In genomic region chr3:155872904-155873646, GRCh38 we compare ENCODE assay signal across 10 cellular contexts. TPM values are rescaled to one million over a fixed set of nuclear protein-coding genes. Genes with fewer than 3 reads are reported as not detected.
DNase-seq lines count a peak whose midpoint lies in the region; FAIRE-seq and TF ChIP-seq lines count a peak whose summit lies in the region.
"Had no signal": no experiment of that assay in that cellular context is flagged by ENCODE, and none has a peak within 500 bp of the region (broad histone marks: within the 10 kb centered on the region; RNA-seq: fewer than 3 reads in every experiment).

No MANE protein-coding gene starts in this region.

- H4K20me1 ChIP-seq in OCI-LY1 (ENCODE audit: insufficient read depth, low read length) (no peaks in the 10 kb centered on the region; the same call in 1 of the 2 replicates), endothelial cell of umbilical vein (replicated peaks; ENCODE audit: control insufficient read depth, extremely low read depth, insufficient read depth, low read length) (peaks cover 5% of the 10 kb centered on the region)

- H3K27me3 Mint-ChIP-seq in activated naive CD4-positive, alpha-beta T cell treated with anti-CD3 and anti-CD28 coated beads, Interleukin-2, amount 50 U/mL, for 24 hours: no peaks in the 10 kb centered on the region
- H3K27me3 Mint-ChIP-seq: B cell had no signal

- no peaks in the 10 kb centered on the region for H3K9me2 ChIP-seq in OCI-LY1 (ENCODE audit: low read depth, low read length)

- 65 to 68% methylated on average over 8 of the region's 8 CpGs for WGBS in testis, 2 donors

- peak overlapping the region; percentile 96 for H3K4me3 ChIP-seq in OCI-LY1 (ENCODE audit: low read depth, low read length, poor library complexity, severe bottlenecking)
- no peak overlapping the region for H3K4me3 ChIP-seq in endothelial cell of umbilical vein (replicated peaks in 1 of 3; ENCODE audit: insufficient read depth in 1 of 3, low read depth in 1 of 3, low read length in 3 of 3)
- H3K4me3 ChIP-seq in testis: no peak overlapping the region

- dilution Hi-C loops in endothelial cell of umbilical vein (cut with MboI; ENCODE audit: extremely low pct_ligation_motif_present, low sequenced_read_pairs): no loop called here

- H3K4me3 Mint-ChIP-seq in activated naive CD4-positive, alpha-beta T cell treated with anti-CD3 and anti-CD28 coated beads, Interleukin-2, amount 50 U/mL, for 24 hours: peak overlapping the region; percentile 96

- intact Hi-C loops in endothelial cell of umbilical vein (cut with micrococcal nuclease): loop anchor here (10.0 kb wide), 1 partner anchor 1292 kb away; the partner anchor contains the start of gene CCNL1
- intact Hi-C loops in testis (cut with DNase I; ENCODE audit: low total_unique reads): no loop called here

- H3K9me1 ChIP-seq in endothelial cell of umbilical vein (replicated peaks; ENCODE audit: control insufficient read depth, extremely low read depth, insufficient read depth, low read length): no peaks in the 10 kb centered on the region

- no peaks in the 10 kb centered on the region for H3F3A ChIP-seq in OCI-LY1 (ENCODE audit: insufficient read depth, low read length)

- H3K9ac ChIP-seq in OCI-LY1 (ENCODE audit: low read length): peak overlapping the region; percentile 99
- H3K9ac ChIP-seq in endothelial cell of umbilical vein (replicated peaks; ENCODE audit: extremely low read depth, insufficient read depth, low read length): no peak overlapping the region

- no peaks in the 10 kb centered on the region for H3K36me3 Mint-ChIP-seq in activated naive CD4-positive, alpha-beta T cell treated with anti-CD3 and anti-CD28 coated beads, Interleukin-2, amount 50 U/mL, for 24 hours

- H3K4me2 ChIP-seq in OCI-LY1 (ENCODE audit: low read length) (peak overlapping the region; percentile 97), endothelial cell of umbilical vein (ENCODE audit: insufficient read depth, low read length) (peak overlapping the region; percentile 97)

- H3K27me3 ChIP-seq in OCI-LY1 (ENCODE audit: insufficient read depth, low read length) (no peaks in the 10 kb centered on the region), endothelial cell of umbilical vein (ENCODE audit: control insufficient read depth in 2 of 2, insufficient read depth in 2 of 2, low read length in 2 of 2) (no peaks in the 10 kb centered on the region), testis (no peaks in the 10 kb centered on the region)

- no peak for FAIRE-seq in endothelial cell of umbilical vein (lab: Jason Lieb, UNC)

- POLR2A ChIA-PET in endothelial cell of umbilical vein (lab: Charles Lee): interaction anchor here (0.8 to 1.3 kb wide), 2 partner anchors 20 to 67 kb away, joined by 3 read pairs; partner anchors contain the start of gene C3orf33

- TF ChIP-seq POLR2A in endothelial cell of umbilical vein (IDR thresholded peaks at IDR 0.05; ENCODE audit: low read depth, low read length) (no peak), testis (IDR thresholded peaks at IDR 0.05) (no peak)

- no peak overlapping the region for H3K27ac Mint-ChIP-seq in activated naive CD4-positive, alpha-beta T cell treated with anti-CD3 and anti-CD28 coated beads, Interleukin-2, amount 50 U/mL, for 24 hours
- H3K27ac Mint-ChIP-seq: B cell had no signal

- no peaks in the 10 kb centered on the region for H3K9me3 Mint-ChIP-seq in activated naive CD4-positive, alpha-beta T cell treated with anti-CD3 and anti-CD28 coated beads, Interleukin-2, amount 50 U/mL, for 24 hours

- TF ChIP-seq CTCF in OCI-LY1 (IDR thresholded peaks at IDR 0.05; ENCODE audit: low read length): no peak
- no peak for TF ChIP-seq CTCF in endothelial cell of umbilical vein (IDR thresholded peaks at IDR 0.05; ENCODE audit: extremely low read depth in 1 of 2, insufficient read depth in 1 of 2, low read depth in 1 of 2, low read length in 2 of 2)
- TF ChIP-seq CTCF in testis (IDR thresholded peaks at IDR 0.05): no peak

- CTCF ChIA-PET in endothelial cell of umbilical vein (lab: Charles Lee): interaction anchor here (1.3 to 4.7 kb wide), 3 partner anchors 13 to 67 kb away, joined by 4 to 40 read pairs (median 5); partner anchors contain the start of gene C3orf33

- H3K9me3 ChIP-seq in OCI-LY1 (ENCODE audit: low read length) (no peaks in the 10 kb centered on the region), endothelial cell of umbilical vein (replicated peaks; ENCODE audit: control insufficient read depth, insufficient read depth, low read length) (no peaks in the 10 kb centered on the region), testis (no peaks in the 10 kb centered on the region)

- H3K27ac ChIP-seq in OCI-LY1 (ENCODE audit: low read depth, low read length, poor library complexity, severe bottlenecking): no peak overlapping the region
- H3K27ac ChIP-seq in endothelial cell of umbilical vein (ENCODE audit: insufficient read depth, low read depth, low read length): no peak overlapping the region
- H3K27ac ChIP-seq in testis: peak overlapping the region; percentile 29 to 99

- H3K36me3 ChIP-seq in OCI-LY1 (ENCODE audit: insufficient read depth, low read length) (peaks cover 7% of the 10 kb centered on the region; the same call in 1 of the 2 replicates), endothelial cell of umbilical vein (ENCODE audit: control insufficient read depth in 2 of 2, extremely low read depth in 1 of 2, insufficient read depth in 2 of 2, low read length in 2 of 2) (no peaks in the 10 kb centered on the region), testis (ENCODE audit: low read depth, missing control alignments) (no peaks in the 10 kb centered on the region)

- DNase-seq in activated naive CD4-positive, alpha-beta T cell treated with anti-CD3 and anti-CD28 coated beads, Interleukin-2, amount 50 U/mL, for 16 hours: no peak
- no peak for DNase-seq in endothelial cell of umbilical vein (ENCODE audit: low read depth, low spot score)
- DNase-seq in testis: no peak
- DNase-seq in islet precursor cell: no peak
- no peak for DNase-seq in NCI-H526 (lab: John Stamatoyannopoulos, UW)
- no peak for DNase-seq in cerebellum (ENCODE audit: low spot score)
- DNase-seq: stimulated activated CD4-positive, alpha-beta T cell treated with anti-CD3 and anti-CD28 coated beads, Interleukin-15, amount 100 ng/mL, for 24 hours had no signal

- H3K79me2 ChIP-seq in OCI-LY1 (ENCODE audit: insufficient read depth, low read length) (peaks cover 74% of the 10 kb centered on the region), endothelial cell of umbilical vein (ENCODE audit: control insufficient read depth, insufficient read depth, low read length) (peaks cover 74% of the 10 kb centered on the region)

- peaks cover 50% of the 10 kb centered on the region for H3K4me1 Mint-ChIP-seq in activated naive CD4-positive, alpha-beta T cell treated with anti-CD3 and anti-CD28 coated beads, Interleukin-2, amount 50 U/mL, for 24 hours

- BruUV-seq in endothelial cell of umbilical vein (replicated peaks; lab: Mats Ljungman, UMichigan): no TSS peak

- peaks cover 41% of the 10 kb centered on the region for H3K4me1 ChIP-seq in OCI-LY1 (ENCODE audit: insufficient read depth, low read length, severe bottlenecking)
- peaks cover 20% of the 10 kb centered on the region for H3K4me1 ChIP-seq in endothelial cell of umbilical vein (ENCODE audit: control insufficient read depth, extremely low read depth, insufficient read depth, low read length)
- H3K4me1 ChIP-seq in testis: peaks cover 14% of the 10 kb centered on the region

- H2AFZ ChIP-seq in OCI-LY1 (ENCODE audit: low read length) (no peak overlapping the region), endothelial cell of umbilical vein (ENCODE audit: low read depth, low read length) (no peak overlapping the region)

TF ChIP-seq in endothelial cell of umbilical vein, 7 proteins besides CTCF, POLR2A, EP300 and RAD21:
- no peak for TF ChIP-seq MAX (IDR thresholded peaks at IDR 0.05; ENCODE audit: insufficient read depth, insufficient read length)
- TF ChIP-seq EZH2 (IDR thresholded peaks at IDR 0.05; ENCODE audit: borderline replicate concordance, low read depth, low read length, severe bottlenecking): no peak
- no peak for TF ChIP-seq JUN (IDR thresholded peaks at IDR 0.05; ENCODE audit: borderline replicate concordance, insufficient read depth, insufficient read length, low read depth)
- TF ChIP-seq GATA2 (IDR thresholded peaks at IDR 0.05; ENCODE audit: insufficient read depth, insufficient read length, low read depth, low read length): no peak
- TF ChIP-seq POLR2AphosphoS5 (IDR thresholded peaks at IDR 0.05; ENCODE audit: insufficient read depth, low read depth, low read length): no peak
- no peak for TF ChIP-seq FOS (IDR thresholded peaks at IDR 0.05; ENCODE audit: borderline replicate concordance, insufficient read depth, low read length)

RNA-seq across cellular contexts. Expression of gene GMPS, which starts 2.6 kb away (rescaled TPM):
- total RNA-seq in endothelial cell of umbilical vein (66.0 and 67.5 TPM in 2 replicates), testis (100 to 1,000 TPM in 1 of 2 donors, 10 to 100 TPM in 1; 90.2 to 129 TPM), cerebellum (37.4 TPM)
- polyA plus RNA-seq in endothelial cell of umbilical vein (15.0 and 18.7 TPM in 2 replicates), testis (ENCODE audit: insufficient read depth, low read depth, low replicate concordance) (259 TPM)
- 32.9 and 37.0 TPM in 2 replicates for polyA plus RNA-seq in endothelial cell of umbilical vein (2011; cell fraction: cytosol; rRNA removed)
- polyA plus RNA-seq in endothelial cell of umbilical vein (2011; cell fraction: nucleus; rRNA removed): 25.7 and 38.2 TPM in 2 replicates
- 53.3 and 77.6 TPM in 2 replicates for polyA plus RNA-seq in endothelial cell of umbilical vein (2012)
- 17.2 and 27.1 TPM in 2 replicates for polyA minus RNA-seq in endothelial cell of umbilical vein
- polyA minus RNA-seq in endothelial cell of umbilical vein (2011; cell fraction: cytosol; rRNA and poly(A)+ RNA removed): 90.0 TPM
- polyA minus RNA-seq in endothelial cell of umbilical vein (2011; cell fraction: nucleus; rRNA and poly(A)+ RNA removed): 15.2 and 19.7 TPM in 2 replicates

RNA-seq across cellular contexts. Expression of gene SLC33A1, which starts 18.8 kb away (rescaled TPM):
- total RNA-seq in endothelial cell of umbilical vein (30.1 and 30.3 TPM in 2 replicates), testis (10 to 100 TPM; 36.2 to 40.1 TPM), cerebellum (27.6 TPM)
- polyA plus RNA-seq in endothelial cell of umbilical vein (28.4 and 28.9 TPM in 2 replicates), testis (ENCODE audit: insufficient read depth, low read depth, low replicate concordance) (25.5 TPM)
- polyA plus RNA-seq in endothelial cell of umbilical vein (2011; cell fraction: cytosol; rRNA removed): 13.8 and 16.4 TPM in 2 replicates
- 29.1 and 30.6 TPM in 2 replicates for polyA plus RNA-seq in endothelial cell of umbilical vein (2011; cell fraction: nucleus; rRNA removed)
- 23.4 and 27.9 TPM in 2 replicates for polyA plus RNA-seq in endothelial cell of umbilical vein (2012)
- polyA minus RNA-seq in endothelial cell of umbilical vein: 54.4 and 57.7 TPM in 2 replicates
- polyA minus RNA-seq in endothelial cell of umbilical vein (2011; cell fraction: cytosol; rRNA and poly(A)+ RNA removed): 21.9 TPM
- 37.6 and 40.3 TPM in 2 replicates for polyA minus RNA-seq in endothelial cell of umbilical vein (2011; cell fraction: nucleus; rRNA and poly(A)+ RNA removed)

Comparison
In these comparisons a context has a peak if more than half of its experiments do, and no peak if none do; other contexts are left out.
1. H3K27ac ChIP-seq: peak in testis (2 of 2); none in OCI-LY1 (single experiment) and endothelial cell of umbilical vein (single experiment).